ENCODE assay signal across 18 cellular contexts in the genomic region with DNA sequence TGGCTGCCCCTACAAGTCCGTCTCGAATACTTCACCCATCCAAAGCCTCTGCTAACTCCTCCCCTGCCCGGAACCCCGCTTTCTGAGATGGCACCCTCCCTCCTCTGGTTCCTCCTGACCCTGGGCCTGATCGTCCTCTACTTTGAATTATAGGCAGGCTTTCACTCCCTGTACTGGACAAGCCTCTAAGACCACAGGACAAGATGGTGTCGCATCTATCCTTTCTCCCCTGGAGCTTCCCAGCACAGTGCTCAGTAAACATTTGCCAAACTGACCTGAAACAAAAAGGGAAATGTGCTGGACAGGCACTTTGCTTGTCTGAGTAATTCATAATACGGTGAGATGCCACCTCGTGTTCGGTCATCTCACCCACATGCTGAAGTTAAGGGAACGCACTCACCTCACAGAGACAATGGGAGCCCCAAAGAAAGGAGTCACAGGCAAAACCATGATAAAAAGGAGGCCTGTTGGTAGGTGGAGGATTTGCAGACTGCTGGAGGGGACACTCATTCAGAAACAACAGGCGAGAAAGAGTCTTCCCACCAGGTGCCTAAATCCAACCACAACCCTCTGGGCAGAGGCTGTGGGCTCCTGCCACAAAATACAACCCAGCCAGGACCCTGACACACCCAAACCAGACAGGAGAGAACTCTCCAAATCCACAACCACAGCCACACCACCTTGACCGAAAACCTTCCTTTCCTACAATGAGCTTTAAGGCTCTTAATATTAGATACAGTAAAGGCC. TPM values are rescaled to one million over a fixed set of nuclear protein-coding genes. Genes with fewer than 3 reads are reported as not detected.
DNase-seq lines count a peak whose midpoint lies in the region; ATAC-seq and TF ChIP-seq lines count a peak whose summit lies in the region.
"Had no signal": no experiment of that assay in that cellular context is flagged by ENCODE, and none has a peak within 500 bp of the region (broad histone marks: within the 10 kb centered on the region; RNA-seq: fewer than 3 reads in every experiment).

No MANE protein-coding gene starts in this region.

- no peak overlapping the region for H3K4me2 ChIP-seq in mesenchymal stem cell (ENCODE audit: low read length, poor library complexity, severe bottlenecking)
- H3K4me2 ChIP-seq: SK-N-SH had no signal

- no peak overlapping the region for H3K4me3 ChIP-seq in endodermal cell (ENCODE audit: low read length)
- H3K4me3 ChIP-seq in mesenchymal stem cell (ENCODE audit: insufficient read depth in 1 of 2, low read depth in 1 of 2, low read length in 2 of 2) = no peak overlapping the region
- H3K4me3 ChIP-seq: colonic mucosa, vagina had no signal

- H3K9ac ChIP-seq in endodermal cell (ENCODE audit: extremely low read depth, low read length, poor library complexity, severe bottlenecking) = no peak overlapping the region
- no peak overlapping the region for H3K9ac ChIP-seq in mesenchymal stem cell (ENCODE audit: low read length)
- H3K9ac ChIP-seq: SK-N-SH had no signal

- no peaks in the 10 kb centered on the region for H3K9me3 Mint-ChIP-seq in activated naive CD4-positive, alpha-beta T cell treated with anti-CD3 and anti-CD28 coated beads, Interleukin-2, amount 10 ng/mL, durations not matched to agents 7 days and 5 days
- H3K9me3 Mint-ChIP-seq in endodermal cell = no peaks in the 10 kb centered on the region
- H3K9me3 Mint-ChIP-seq in stimulated activated effector memory CD8-positive, alpha-beta T cell treated with anti-CD3 and anti-CD28 coated beads, Interleukin-12 subunit alpha, Interleukin-12 subunit beta, amount 100 ng/mL, for 72 hours = no peaks in the 10 kb centered on the region

- H2AFZ ChIP-seq in mesenchymal stem cell (ENCODE audit: low read depth, low read length) = no peak overlapping the region

- H3K27ac ChIP-seq in endodermal cell (ENCODE audit: low read depth, low read length) (no peak overlapping the region), mesenchymal stem cell (ENCODE audit: low read length, poor library complexity, severe bottlenecking) (no peak overlapping the region)
- H3K27ac ChIP-seq: colonic mucosa, foreskin keratinocyte, vagina had no signal

- DNase-seq in activated naive CD4-positive, alpha-beta T cell treated with anti-CD3 and anti-CD28 coated beads, Interleukin-2, amount 10 ng/mL, durations not matched to agents 7 days and 5 days = no peak
- no peak for DNase-seq in activated naive CD4-positive, alpha-beta T cell treated with anti-CD3 and anti-CD28 coated beads, Interleukin-2, amount 50 U/mL, for 16 hours
- peak; percentile 13 for DNase-seq in SW480 (ENCODE audit: low spot score)
- DNase-seq in endodermal cell = no peak
- DNase-seq in stimulated activated effector memory CD8-positive, alpha-beta T cell treated with anti-CD3 and anti-CD28 coated beads, Interleukin-12 subunit alpha, Interleukin-12 subunit beta, amount 100 ng/mL, for 72 hours (ENCODE audit: low spot score in 2 of 2) = no peak
- DNase-seq in KBM-7 = no peak
- DNase-seq in mesenchymal stem cell = no peak
- DNase-seq: activated gamma-delta T cell; aorta; colonic mucosa; COR-L47; foreskin keratinocyte; left cardiac atrium; NK-92 treated with Interleukin-12 subunit alpha and Interleukin-12 subunit beta, amount 100 ng/mL, for 24 hours; SK-N-SH; stimulated activated CD4-positive, alpha-beta T cell treated with anti-CD3 and anti-CD28 coated beads, Interleukin-4, amount 100 ng/mL, for 1 hour had no signal

- no peak overlapping the region for H3K4me3 Mint-ChIP-seq in activated naive CD4-positive, alpha-beta T cell treated with anti-CD3 and anti-CD28 coated beads, Interleukin-2, amount 10 ng/mL, durations not matched to agents 7 days and 5 days
- no peak overlapping the region for H3K4me3 Mint-ChIP-seq in endodermal cell
- no peak overlapping the region for H3K4me3 Mint-ChIP-seq in stimulated activated effector memory CD8-positive, alpha-beta T cell treated with anti-CD3 and anti-CD28 coated beads, Interleukin-12 subunit alpha, Interleukin-12 subunit beta, amount 100 ng/mL, for 72 hours

- no peak overlapping the region for H3K4ac ChIP-seq in mesenchymal stem cell (ENCODE audit: low read depth in 1 of 2, low read length in 2 of 2)

- CTCF ChIA-PET in activated naive CD4-positive, alpha-beta T cell treated with anti-CD3 and anti-CD28 coated beads, Interleukin-2, amount 10 ng/mL, durations not matched to agents 7 days and 5 days (lab: Charles Lee) = interaction anchor here (1.4 to 2.2 kb wide), 2 partner anchors 290 to 291 kb away, joined by 3 to 6 read pairs; no protein-coding TSS in a partner anchor

- H3K27ac Mint-ChIP-seq in activated naive CD4-positive, alpha-beta T cell treated with anti-CD3 and anti-CD28 coated beads, Interleukin-2, amount 10 ng/mL, durations not matched to agents 7 days and 5 days = peak overlapping the region; percentile 81
- H3K27ac Mint-ChIP-seq in endodermal cell = peak overlapping the region; percentile 87
- peak overlapping the region; percentile 68 for H3K27ac Mint-ChIP-seq in stimulated activated effector memory CD8-positive, alpha-beta T cell treated with anti-CD3 and anti-CD28 coated beads, Interleukin-12 subunit alpha, Interleukin-12 subunit beta, amount 100 ng/mL, for 72 hours

- no peak overlapping the region for H3K18ac ChIP-seq in mesenchymal stem cell (ENCODE audit: low read depth in 1 of 2, low read length in 2 of 2)

- H3K4me1 ChIP-seq in endodermal cell (ENCODE audit: control insufficient read depth, insufficient read depth, low read length) (no peaks in the 10 kb centered on the region), mesenchymal stem cell (ENCODE audit: control insufficient read depth, insufficient read depth, low read depth, low read length) (peaks cover 6% of the 10 kb centered on the region)
- H3K4me1 ChIP-seq: colonic mucosa, foreskin keratinocyte, vagina had no signal

- H3K4me1 Mint-ChIP-seq in activated naive CD4-positive, alpha-beta T cell treated with anti-CD3 and anti-CD28 coated beads, Interleukin-2, amount 10 ng/mL, durations not matched to agents 7 days and 5 days = peaks cover 44% of the 10 kb centered on the region
- peaks cover 6% of the 10 kb centered on the region for H3K4me1 Mint-ChIP-seq in endodermal cell
- peaks cover 48% of the 10 kb centered on the region for H3K4me1 Mint-ChIP-seq in stimulated activated effector memory CD8-positive, alpha-beta T cell treated with anti-CD3 and anti-CD28 coated beads, Interleukin-12 subunit alpha, Interleukin-12 subunit beta, amount 100 ng/mL, for 72 hours

- H3K14ac ChIP-seq in mesenchymal stem cell (ENCODE audit: low read length in 2 of 2) = no peak overlapping the region

- H3K79me1 ChIP-seq in mesenchymal stem cell (replicated peaks; ENCODE audit: low read length, poor library complexity, severe bottlenecking) = peaks cover 43% of the 10 kb centered on the region

- H2BK120ac ChIP-seq in mesenchymal stem cell (ENCODE audit: low read depth, low read length) = no peak overlapping the region

- no peak overlapping the region for H2AK5ac ChIP-seq in mesenchymal stem cell (ENCODE audit: low read length, severe bottlenecking)

- H3K36me3 ChIP-seq in endodermal cell (ENCODE audit: control insufficient read depth, insufficient read depth, low read length) = peaks cover 71% of the 10 kb centered on the region
- peaks cover 56 to 81% of the 10 kb centered on the region in 2 experiments for H3K36me3 ChIP-seq in mesenchymal stem cell (ENCODE audit: control insufficient read depth in 1 of 2, insufficient read depth in 2 of 2, low read depth in 1 of 2, low read length in 2 of 2)

- H3K27me3 ChIP-seq in endodermal cell (ENCODE audit: control insufficient read depth, insufficient read depth, low read length, poor library complexity, severe bottlenecking) = no peaks in the 10 kb centered on the region
- H3K27me3 ChIP-seq in mesenchymal stem cell (ENCODE audit: control insufficient read depth in 1 of 2, insufficient read depth in 1 of 2, low read length in 2 of 2) = no peaks in the 10 kb centered on the region
- H3K27me3 ChIP-seq: colonic mucosa, foreskin keratinocyte, vagina had no signal

- H4K91ac ChIP-seq in mesenchymal stem cell (ENCODE audit: low read length) = no peak overlapping the region

- H3K9me3 ChIP-seq in endodermal cell (ENCODE audit: control insufficient read depth, low read length) (no peaks in the 10 kb centered on the region), mesenchymal stem cell (ENCODE audit: control insufficient read depth, low read length) (no peaks in the 10 kb centered on the region)
- H3K9me3 ChIP-seq: colonic mucosa, SK-N-SH, vagina had no signal

- 89 to 100% methylated on average over 8 to 12 of the region's 12 CpGs for WGBS in endodermal cell (ENCODE audit: insufficient coverage in 1 of 2, insufficient read length in 1 of 2), 2 experiments
- WGBS in mesenchymal stem cell = 93% methylated on average over 11 of the region's 12 CpGs

- H4K8ac ChIP-seq in mesenchymal stem cell (ENCODE audit: low read length) = no peak overlapping the region

- peak; percentile 71 for ATAC-seq in stimulated activated effector memory CD8-positive, alpha-beta T cell treated with anti-CD3 and anti-CD28 coated beads, Interleukin-12 subunit alpha, Interleukin-12 subunit beta, amount 100 ng/mL, for 72 hours
- ATAC-seq in HG03139 (IDR thresholded peaks at IDR 0.05; ENCODE audit: unreplicated experiment) = no peak
- ATAC-seq: foreskin keratinocyte, left cardiac atrium had no signal

- no peak overlapping the region for H2BK15ac ChIP-seq in mesenchymal stem cell (ENCODE audit: low read depth, poor library complexity, severe bottlenecking)

- peaks cover 61% of the 10 kb centered on the region for H3K36me3 Mint-ChIP-seq in activated naive CD4-positive, alpha-beta T cell treated with anti-CD3 and anti-CD28 coated beads, Interleukin-2, amount 10 ng/mL, durations not matched to agents 7 days and 5 days
- H3K36me3 Mint-ChIP-seq in endodermal cell (ENCODE audit: low read depth) = peaks cover 52% of the 10 kb centered on the region
- peaks cover 100% of the 10 kb centered on the region for H3K36me3 Mint-ChIP-seq in stimulated activated effector memory CD8-positive, alpha-beta T cell treated with anti-CD3 and anti-CD28 coated beads, Interleukin-12 subunit alpha, Interleukin-12 subunit beta, amount 100 ng/mL, for 72 hours

- in situ Hi-C loops in KBM-7 (cut with MboI; ENCODE audit: low pct_unique_long_range_greater_than_20kb, low sequenced_read_pairs) = loop anchor here (25.0 kb wide), 1 partner anchor 734 kb away; no protein-coding TSS in a partner anchor

- no peak for TF ChIP-seq CTCF in endodermal cell (conservative IDR thresholded peaks at IDR 0.05)

- no peak overlapping the region for H3K23ac ChIP-seq in mesenchymal stem cell (ENCODE audit: low read length in 2 of 2)

- H3K27me3 Mint-ChIP-seq in activated naive CD4-positive, alpha-beta T cell treated with anti-CD3 and anti-CD28 coated beads, Interleukin-2, amount 10 ng/mL, durations not matched to agents 7 days and 5 days = no peaks in the 10 kb centered on the region
- no peaks in the 10 kb centered on the region for H3K27me3 Mint-ChIP-seq in endodermal cell (ENCODE audit: insufficient read depth)

- H2BK5ac ChIP-seq in mesenchymal stem cell (ENCODE audit: low read depth, low read length, poor library complexity, severe bottlenecking) = no peak overlapping the region

- no peak overlapping the region for H2BK12ac ChIP-seq in mesenchymal stem cell (ENCODE audit: low read length in 2 of 2)

RNA-seq across cellular contexts. Expression of gene SNN, which starts 28.2 kb away (rescaled TPM):
- 10 to 100 TPM; 28.9 to 35.1 TPM for total RNA-seq in endodermal cell
- polyA plus RNA-seq in endodermal cell (2013, experiment 1 of 2) = 78.9 TPM
- polyA plus RNA-seq in endodermal cell (2013, experiment 2 of 2) = 66.8 TPM
- 10.0 TPM for polyA plus RNA-seq in mesenchymal stem cell (2013, experiment 1 of 2)
- polyA plus RNA-seq in mesenchymal stem cell (2013, experiment 2 of 2) = 10.1 TPM

RNA-seq across cellular contexts. Expression of gene TXNDC11, which starts 46.2 kb away (rescaled TPM):
- 10 to 100 TPM; 16.4 to 20.8 TPM for total RNA-seq in endodermal cell
- 13.2 TPM for polyA plus RNA-seq in endodermal cell (2013, experiment 1 of 2)
- 13.6 TPM for polyA plus RNA-seq in endodermal cell (2013, experiment 2 of 2)
- 31.9 TPM for polyA plus RNA-seq in mesenchymal stem cell (2013, experiment 1 of 2)
- polyA plus RNA-seq in mesenchymal stem cell (2013, experiment 2 of 2) = 32.0 TPM
